9 cellular contexts compared by ENCODE assay signal in the genomic region with DNA sequence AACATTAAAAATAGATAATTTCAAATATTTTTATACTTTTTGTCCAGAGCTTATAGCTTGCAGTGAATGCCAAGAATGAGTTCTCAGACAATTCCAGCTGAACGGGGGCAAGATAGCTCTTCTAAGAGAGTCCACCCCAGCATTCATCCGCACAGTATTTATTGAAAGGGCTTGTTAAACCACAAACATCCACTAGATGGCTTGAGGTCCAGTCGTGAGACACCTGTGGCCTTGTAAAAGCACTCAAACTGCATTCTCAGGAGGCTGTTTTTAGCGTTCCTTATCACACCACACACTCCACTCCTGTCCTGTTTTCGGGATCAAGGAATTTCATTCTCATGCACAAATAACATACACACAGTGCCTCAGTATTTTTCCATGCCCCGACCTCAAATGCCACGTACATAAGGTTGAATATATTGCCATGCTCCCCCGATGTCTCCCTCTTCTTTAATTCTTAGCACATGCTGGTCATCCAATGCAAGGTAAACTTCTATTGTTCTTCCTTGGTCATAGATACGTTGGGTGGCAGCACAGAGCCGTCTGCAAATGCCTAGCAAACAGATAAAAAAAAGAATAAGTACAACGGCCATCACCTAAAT. TPM values are rescaled to one million over a fixed set of nuclear protein-coding genes. Genes with fewer than 3 reads are reported as not detected.
DNase-seq lines count a peak whose midpoint lies in the region; ATAC-seq and TF ChIP-seq lines count a peak whose summit lies in the region.
"Had no signal": no experiment of that assay in that cellular context is flagged by ENCODE, and none has a peak within 500 bp of the region (broad histone marks: within the 10 kb centered on the region; RNA-seq: fewer than 3 reads in every experiment).

No MANE protein-coding gene starts in this region.

- H3K56ac ChIP-seq in IMR-90 (ENCODE audit: extremely low read depth, insufficient read depth, low read length) = no peak overlapping the region

- no peaks in the 10 kb centered on the region for H3K27me3 Mint-ChIP-seq in CD8-positive, alpha-beta T cell (ENCODE audit: low read depth)

- POLR2A ChIA-PET in IMR-90 (lab: Charles Lee; ENCODE audit: unreplicated experiment) = interaction anchor here (1.0 kb wide), 1 partner anchor 48 kb away, joined by 4 read pairs; the partner anchor contains the start of gene DNAJC10
- POLR2A ChIA-PET in CD8-positive, alpha-beta T cell (lab: Charles Lee) = no interaction called here

- no TSS peak for BruUV-seq in IMR-90 (replicated peaks; lab: Mats Ljungman, UMichigan)

- no peak overlapping the region for H2AK5ac ChIP-seq in IMR-90 (ENCODE audit: low read depth, low read length)

- H3K4ac ChIP-seq in IMR-90 (ENCODE audit: low read depth, low read length) = no peak overlapping the region

- H3K4me3 ChIP-seq in IMR-90 (ENCODE audit: insufficient read depth, low read depth, low read length) = no peak overlapping the region
- H3K4me3 ChIP-seq in SU-DHL-6 (ENCODE audit: insufficient read depth, low read length, poor library complexity, severe bottlenecking) = no peak overlapping the region
- H3K4me3 ChIP-seq in left ventricle myocardium inferior = no peak overlapping the region
- no peak overlapping the region for H3K4me3 ChIP-seq in transverse colon
- no peak overlapping the region for H3K4me3 ChIP-seq in CD8-positive, alpha-beta T cell (ENCODE audit: low read depth, low read length)
- H3K4me3 ChIP-seq: BLaER1 had no signal

- H2BK5ac ChIP-seq in IMR-90 (ENCODE audit: low read depth, low read length, poor library complexity, severe bottlenecking) = no peak overlapping the region

- in situ Hi-C loops in IMR-90 (cut with MboI; ENCODE audit: low sequenced_read_pairs) (loop anchor here (10.0 kb wide), 1 partner anchor 221 kb away; no protein-coding TSS in a partner anchor), transverse colon (cut with MboI; ENCODE audit: low pct_ligation_motif_present in 1 of 4, low pct_unique_long_range_greater_than_20kb in 1 of 4, low sequenced_read_pairs in 3 of 4) (loop anchor here in 2 of 4 donors (10.0 to 25.0 kb wide), 2 partner anchors 221 to 224 kb away; no protein-coding TSS in a partner anchor)

- no peak overlapping the region for H3K14ac ChIP-seq in IMR-90 (replicated peaks; ENCODE audit: low read depth, low read length)

- no peaks in the 10 kb centered on the region for H4K20me1 ChIP-seq in IMR-90 (ENCODE audit: insufficient read depth, low read length)
- no peaks in the 10 kb centered on the region for H4K20me1 ChIP-seq in SU-DHL-6 (ENCODE audit: low read depth, low read length)
- H4K20me1 ChIP-seq: BLaER1 had no signal

- TF ChIP-seq RAD21 in IMR-90 (IDR thresholded peaks at IDR 0.05; ENCODE audit: low read length) = peak; percentile 48

- no peak overlapping the region for H3K27ac ChIP-seq in IMR-90 (ENCODE audit: insufficient read depth, low read length)
- no peak overlapping the region for H3K27ac ChIP-seq in SU-DHL-6 (ENCODE audit: low read depth, low read length)
- H3K27ac ChIP-seq in left ventricle myocardium inferior (replicated peaks) = peak overlapping the region; percentile 27
- H3K27ac ChIP-seq in transverse colon = peak overlapping the region in 1 of 4 donors; percentile 38
- no peak overlapping the region for H3K27ac ChIP-seq in CD8-positive, alpha-beta T cell (ENCODE audit: low read depth, low read length)
- H3K27ac ChIP-seq: BLaER1 had no signal

- TF ChIP-seq CTCF in IMR-90 (conservative IDR thresholded peaks at IDR 0.05; ENCODE audit: low read depth, low read length) (peak; percentile 50), SU-DHL-6 (IDR thresholded peaks at IDR 0.05; ENCODE audit: insufficient read depth, low read length, poor library complexity, severe bottlenecking) (peak; percentile 35), left ventricle myocardium inferior (IDR thresholded peaks at IDR 0.05; ENCODE audit: borderline replicate concordance) (peak; percentile 71), transverse colon (IDR thresholded peaks at IDR 0.05) (peak; percentile 56 to 64 (median 61))
- TF ChIP-seq CTCF in CD8-positive, alpha-beta T cell (IDR thresholded peaks at IDR 0.05) = no peak

- H3K27ac Mint-ChIP-seq in CD8-positive, alpha-beta T cell = no peak overlapping the region

- H2AFZ ChIP-seq in IMR-90 (replicated peaks; ENCODE audit: low read length, poor library complexity) (no peak overlapping the region), SU-DHL-6 (ENCODE audit: low read depth, low read length, severe bottlenecking) (no peak overlapping the region)

- TF ChIP-seq POLR2A in IMR-90 (IDR thresholded peaks at IDR 0.05; ENCODE audit: low read depth, low read length) (no peak), transverse colon (IDR thresholded peaks at IDR 0.05) (no peak)

- no peak overlapping the region for H2BK15ac ChIP-seq in IMR-90 (ENCODE audit: low read depth, low read length)

- H2AK9ac ChIP-seq in IMR-90 (replicated peaks; ENCODE audit: low read depth, low read length, poor library complexity) = no peak overlapping the region

- H4K91ac ChIP-seq in IMR-90 (ENCODE audit: insufficient read depth, low read depth, low read length) = no peak overlapping the region

- H3K9me2 ChIP-seq in SU-DHL-6 (replicated peaks; ENCODE audit: insufficient read depth, low read length) = no peaks in the 10 kb centered on the region

- CTCF ChIA-PET in IMR-90 (lab: Yijun Ruan, JAX) = interaction anchor here (0.5 to 1.9 kb wide), 9 partner anchors 9 to 217 kb away, joined by 3 to 7 read pairs (median 4); no protein-coding TSS in a partner anchor
- CTCF ChIA-PET in CD8-positive, alpha-beta T cell (lab: Charles Lee) = no interaction called here

- no peak overlapping the region for H3K18ac ChIP-seq in IMR-90 (ENCODE audit: low read depth, low read length)

- H3K36me3 Mint-ChIP-seq in CD8-positive, alpha-beta T cell = peaks cover 91% of the 10 kb centered on the region

- H3K9ac ChIP-seq in IMR-90 (ENCODE audit: low read depth, low read length) (no peak overlapping the region), SU-DHL-6 (ENCODE audit: low read length) (no peak overlapping the region)
- H3K9ac ChIP-seq: BLaER1 had no signal

- peaks cover 13% of the 10 kb centered on the region; the same call in 1 of the 2 replicates for H3F3A ChIP-seq in SU-DHL-6 (ENCODE audit: insufficient read depth)

- H3K4me3 Mint-ChIP-seq in CD8-positive, alpha-beta T cell = no peak overlapping the region

- H3K9me1 ChIP-seq in IMR-90 (ENCODE audit: insufficient read depth, low read length) = no peaks in the 10 kb centered on the region

- H3K79me1 ChIP-seq in IMR-90 (ENCODE audit: low read depth in 1 of 2, low read length in 2 of 2) = peaks cover 2 to 6% of the 10 kb centered on the region in 2 experiments; a peak in 2 of 4 replicates

- H3K79me2 ChIP-seq in SU-DHL-6 (ENCODE audit: insufficient read depth, low read length) = peaks cover 7% of the 10 kb centered on the region; the same call in 1 of the 2 replicates

- H4K5ac ChIP-seq in IMR-90 (ENCODE audit: low read depth, low read length) = no peak overlapping the region

- TF ChIP-seq EP300 in transverse colon (IDR thresholded peaks at IDR 0.05; ENCODE audit: low read depth) = no peak

- H2BK120ac ChIP-seq in IMR-90 (ENCODE audit: low read depth, low read length) = no peak overlapping the region

- dilution Hi-C loops in IMR-90 (cut with HindIII; ENCODE audit: low sequenced_read_pairs, unreplicated experiment) = no loop called here

- H3K4me1 Mint-ChIP-seq in CD8-positive, alpha-beta T cell (ENCODE audit: low read depth) = no peaks in the 10 kb centered on the region

- H3K27me3 ChIP-seq in IMR-90 (ENCODE audit: control insufficient read depth, insufficient read depth, low read length) (no peaks in the 10 kb centered on the region), SU-DHL-6 (ENCODE audit: low read length) (no peaks in the 10 kb centered on the region), left ventricle myocardium inferior (ENCODE audit: low read depth) (no peaks in the 10 kb centered on the region), transverse colon (no peaks in the 10 kb centered on the region)
- H3K27me3 ChIP-seq in CD8-positive, alpha-beta T cell (ENCODE audit: insufficient read depth, low read length) = no peaks in the 10 kb centered on the region
- H3K27me3 ChIP-seq: BLaER1 had no signal

- 37% methylated on average over 3 of the region's 11 CpGs; no CpG with 5 or more reads in 1 of the 2 experiments for WGBS in IMR-90 (ENCODE audit: extremely low coverage in 2 of 2, insufficient read length in 1 of 2), 2 experiments
- 63 to 72% methylated on average over 8 to 11 of the region's 11 CpGs for WGBS in transverse colon (ENCODE audit: low coverage in 1 of 2), 2 donors

- H3K9me3 Mint-ChIP-seq in CD8-positive, alpha-beta T cell = peaks cover 3% of the 10 kb centered on the region

- H4K8ac ChIP-seq in IMR-90 (ENCODE audit: low read depth in 2 of 2, low read length in 2 of 2) = no peak overlapping the region

- DNase-seq in DMS153 treated with DMSO at 0.1 percent for 48 hours (lab: John Stamatoyannopoulos, UW; ENCODE audit: unreplicated experiment) = peak; percentile 9
- DNase-seq in DMS153 (lab: John Stamatoyannopoulos, UW) = no peak
- DNase-seq in IMR-90 = peak; percentile 43
- no peak for DNase-seq in left ventricle myocardium inferior
- no peak for DNase-seq in transverse colon
- DNase-seq in CD8-positive, alpha-beta T cell = no peak
- no peak for DNase-seq in activated naive CD4-positive, alpha-beta T cell treated with Interleukin-2 at 50 U/mL for 16 hours

- H3K9me3 ChIP-seq in IMR-90 (ENCODE audit: control insufficient read depth, insufficient read depth, low read length) (no peaks in the 10 kb centered on the region), SU-DHL-6 (ENCODE audit: insufficient read depth, low read length) (peaks cover 3% of the 10 kb centered on the region; the same call in 1 of the 2 replicates), left ventricle myocardium inferior (replicated peaks) (no peaks in the 10 kb centered on the region), transverse colon (no peaks in the 10 kb centered on the region)
- no peaks in the 10 kb centered on the region for H3K9me3 ChIP-seq in CD8-positive, alpha-beta T cell (ENCODE audit: low read length)

- H3K4me2 ChIP-seq in IMR-90 (ENCODE audit: low read depth, low read length) (no peak overlapping the region), SU-DHL-6 (ENCODE audit: low read depth, low read length, poor library complexity, severe bottlenecking) (no peak overlapping the region)
- H3K4me2 ChIP-seq: BLaER1 had no signal

- ATAC-seq in IMR-90 (ENCODE audit: low read depth) = peak; percentile 57
- ATAC-seq in CD8-positive, alpha-beta T cell = no peak

- H3K36me3 ChIP-seq in IMR-90 (ENCODE audit: control insufficient read depth, insufficient read depth, low read length) (peaks cover 19% of the 10 kb centered on the region), SU-DHL-6 (ENCODE audit: low read length) (peaks cover 77% of the 10 kb centered on the region), left ventricle myocardium inferior (peaks cover 43% of the 10 kb centered on the region), transverse colon (peaks cover 0 to 11% (median 5%) of the 10 kb centered on the region in 4 donors)
- peaks cover 14% of the 10 kb centered on the region for H3K36me3 ChIP-seq in CD8-positive, alpha-beta T cell (ENCODE audit: insufficient read depth, low read length)

- no peak overlapping the region for H3K23ac ChIP-seq in IMR-90 (ENCODE audit: low read depth, low read length)

- intact Hi-C loops in IMR-90 (cut with micrococcal nuclease) = loop anchor here (1.0 kb wide), 1 partner anchor 217 kb away; no protein-coding TSS in a partner anchor
- intact Hi-C loops in left ventricle myocardium inferior (cut with micrococcal nuclease) = no loop called here
- intact Hi-C loops in transverse colon (cut with DNase I; ENCODE audit: low total_unique reads) = no loop called here
- intact Hi-C loops in CD8-positive, alpha-beta T cell (cut with DNase I, micrococcal nuclease) = no loop called here

- no peak overlapping the region for H2BK20ac ChIP-seq in IMR-90 (ENCODE audit: low read depth, low read length)

- H3K4me1 ChIP-seq in IMR-90 (ENCODE audit: control insufficient read depth, insufficient read depth, low read length) (no peaks in the 10 kb centered on the region), left ventricle myocardium inferior (peaks cover 45% of the 10 kb centered on the region), transverse colon (peaks cover 0 to 3% (median 0%) of the 10 kb centered on the region in 4 donors)
- H3K4me1 ChIP-seq in CD8-positive, alpha-beta T cell (ENCODE audit: insufficient read depth, low read length) = no peaks in the 10 kb centered on the region
- H3K4me1 ChIP-seq: BLaER1 had no signal

RNA-seq across cellular contexts. Expression of gene DNAJC10, which starts 47.4 kb away (rescaled TPM):
- 53.2 and 120 TPM in 2 replicates for total RNA-seq in IMR-90 (2012; rRNA removed)
- 27.1 and 34.6 TPM in 2 replicates for polyA plus RNA-seq in IMR-90 (2012; rRNA removed)
- polyA plus RNA-seq in IMR-90 (2012; cell fraction: cytosol; rRNA removed) = 4.4 and 8.1 TPM in 2 replicates
- polyA plus RNA-seq in IMR-90 (2012; cell fraction: nucleus; rRNA removed; ENCODE audit: low replicate concordance) = 4.2 and 45.5 TPM in 2 replicates
- total RNA-seq in left ventricle myocardium inferior = 55.8 TPM
- 10 to 100 TPM; 27.4 to 37.9 (median 35.5) TPM for total RNA-seq in transverse colon
- 10 to 100 TPM; 27.5 to 27.9 TPM for total RNA-seq in CD8-positive, alpha-beta T cell

Comparison
In these comparisons a context has a peak if more than half of its experiments do, and no peak if none do; other contexts are left out.
1. DNase-seq: peak in DMS153 treated with DMSO at 0.1 percent for 48 hours (single experiment) and IMR-90 (single experiment); none in DMS153 (single experiment), left ventricle myocardium inferior (single experiment), transverse colon (single experiment), CD8-positive, alpha-beta T cell (0 of 7) and activated naive CD4-positive, alpha-beta T cell treated with Interleukin-2 at 50 U/mL for 16 hours (single experiment).